In the genomic region with DNA sequence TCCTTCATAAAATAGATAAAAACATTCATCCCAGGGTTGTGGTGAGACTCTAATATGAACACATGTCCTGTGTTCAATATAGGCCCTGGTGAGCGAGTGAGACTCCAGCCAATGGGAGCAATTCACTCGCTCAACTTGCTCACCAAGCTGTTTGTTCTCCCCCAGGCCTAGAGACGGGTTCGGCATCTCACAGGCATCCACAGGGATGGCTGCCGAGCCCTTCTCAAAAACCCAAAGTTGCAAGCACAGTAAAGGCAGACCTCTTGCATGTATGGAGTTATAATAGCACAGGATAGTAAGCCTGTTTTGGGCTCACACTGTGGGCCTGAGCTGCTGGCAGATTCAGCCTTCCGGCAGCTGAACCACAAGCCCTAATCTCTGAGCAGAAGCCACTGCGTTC, we compare ENCODE assay signal across 21 cellular contexts. TPM values are rescaled to one million over a fixed set of nuclear protein-coding genes. Genes with fewer than 3 reads are reported as not detected.
DNase-seq lines count a peak whose midpoint lies in the region; ATAC-seq and TF ChIP-seq lines count a peak whose summit lies in the region.
"Had no signal": no experiment of that assay in that cellular context is flagged by ENCODE, and none has a peak within 500 bp of the region (broad histone marks: within the 10 kb centered on the region; RNA-seq: fewer than 3 reads in every experiment).

No MANE protein-coding gene starts in this region.

- CTCF ChIA-PET in activated CD8-positive, alpha-beta T cell treated with anti-CD3 and anti-CD28 coated beads, Interleukin-2, amount 10 ng/mL, durations not matched to agents 7 days and 5 days (lab: Charles Lee), result no interaction called here
- CTCF ChIA-PET in activated CD8-positive, alpha-beta T cell treated with anti-CD3 and anti-CD28 coated beads for 36 hours (lab: Charles Lee), result no interaction called here

- TF ChIP-seq POLR2A in esophagus muscularis mucosa (IDR thresholded peaks at IDR 0.05; ENCODE audit: low read depth) (no peak), sigmoid colon (IDR thresholded peaks at IDR 0.05) (no peak), stomach (IDR thresholded peaks at IDR 0.05) (no peak)

- H3K4me3 ChIP-seq in esophagus muscularis mucosa (no peak overlapping the region), sigmoid colon (no peak overlapping the region), stomach (no peak overlapping the region)
- H3K4me3 ChIP-seq: BLaER1 treated with 17β-estradiol and CSF1 and Interleukin-3, amounts not matched to agents 10 nM and 100 nM; GM12878; HAP-1 had no signal

- H3K9me3 ChIP-seq in esophagus muscularis mucosa (no peaks in the 10 kb centered on the region), sigmoid colon (no peaks in the 10 kb centered on the region), stomach (no peaks in the 10 kb centered on the region)
- H3K9me3 ChIP-seq: BE2C, HAP-1 had no signal

- H3K4me1 Mint-ChIP-seq in activated CD8-positive, alpha-beta T cell treated with anti-CD3 and anti-CD28 coated beads, Interleukin-2, amount 10 ng/mL, durations not matched to agents 7 days and 5 days (ENCODE audit: low read depth), result no peaks in the 10 kb centered on the region
- H3K4me1 Mint-ChIP-seq in activated CD8-positive, alpha-beta T cell treated with anti-CD3 and anti-CD28 coated beads for 36 hours (ENCODE audit: low read depth), result no peaks in the 10 kb centered on the region
- H3K4me1 Mint-ChIP-seq: CD14-positive monocyte; CD8-positive, alpha-beta memory T cell had no signal

- no peak overlapping the region for H3K27ac ChIP-seq in esophagus muscularis mucosa (replicated peaks in 1 of 4)
- H3K27ac ChIP-seq in sigmoid colon, result no peak overlapping the region
- H3K27ac ChIP-seq in stomach, result no peak overlapping the region
- H3K27ac ChIP-seq: 22Rv1; BLaER1 treated with 17β-estradiol and CSF1 and Interleukin-3, amounts not matched to agents 10 nM and 100 nM had no signal

- H3K4me1 ChIP-seq in esophagus muscularis mucosa (peaks cover 0 to 3% (median 0%) of the 10 kb centered on the region in 4 donors), sigmoid colon (no peaks in the 10 kb centered on the region), stomach (no peaks in the 10 kb centered on the region)
- H3K4me1 ChIP-seq: BE2C, HAP-1 had no signal

- DNase-seq in activated CD8-positive, alpha-beta T cell treated with anti-CD3 and anti-CD28 coated beads, Interleukin-2, amount 10 ng/mL, durations not matched to agents 7 days and 5 days, result peak; percentile 14
- DNase-seq in activated CD8-positive, alpha-beta T cell treated with anti-CD3 and anti-CD28 coated beads for 36 hours, result no peak
- DNase-seq in GM03348 (ENCODE audit: low spot score) (peak; percentile 2), esophagus muscularis mucosa (ENCODE audit: extremely low spot score) (peak; percentile 74), sigmoid colon (peak; percentile 11), cortex of kidney (lab: John Stamatoyannopoulos, UW) (no peak), stomach (no peak)
- DNase-seq: AML-193; BE2C; CD4-positive, alpha-beta T cell; CD8-positive, alpha-beta memory T cell; DMS53; DND-41; GOT3; HFFc6 had no signal

- TF ChIP-seq CTCF in activated CD8-positive, alpha-beta T cell treated with anti-CD3 and anti-CD28 coated beads for 36 hours (IDR thresholded peaks at IDR 0.05), result no peak
- TF ChIP-seq CTCF in esophagus muscularis mucosa (IDR thresholded peaks at IDR 0.05) (no peak), sigmoid colon (IDR thresholded peaks at IDR 0.05) (no peak), stomach (IDR thresholded peaks at IDR 0.05) (no peak)

- peaks cover 5% of the 10 kb centered on the region for H3K27me3 Mint-ChIP-seq in activated CD8-positive, alpha-beta T cell treated with anti-CD3 and anti-CD28 coated beads, Interleukin-2, amount 10 ng/mL, durations not matched to agents 7 days and 5 days (ENCODE audit: low read depth)
- peaks cover 13% of the 10 kb centered on the region for H3K27me3 Mint-ChIP-seq in activated CD8-positive, alpha-beta T cell treated with anti-CD3 and anti-CD28 coated beads for 36 hours

- H3K27ac Mint-ChIP-seq in activated CD8-positive, alpha-beta T cell treated with anti-CD3 and anti-CD28 coated beads, Interleukin-2, amount 10 ng/mL, durations not matched to agents 7 days and 5 days, result no peak overlapping the region
- no peak overlapping the region for H3K27ac Mint-ChIP-seq in activated CD8-positive, alpha-beta T cell treated with anti-CD3 and anti-CD28 coated beads for 36 hours
- H3K27ac Mint-ChIP-seq: CD4-positive, alpha-beta T cell; HFFc6 had no signal

- no peak overlapping the region for H3K4me3 Mint-ChIP-seq in activated CD8-positive, alpha-beta T cell treated with anti-CD3 and anti-CD28 coated beads, Interleukin-2, amount 10 ng/mL, durations not matched to agents 7 days and 5 days
- no peak overlapping the region for H3K4me3 Mint-ChIP-seq in activated CD8-positive, alpha-beta T cell treated with anti-CD3 and anti-CD28 coated beads for 36 hours
- H3K4me3 Mint-ChIP-seq: CD14-positive monocyte; CD4-positive, alpha-beta T cell; CD8-positive, alpha-beta memory T cell; HFFc6 had no signal

- H3K36me3 Mint-ChIP-seq in activated CD8-positive, alpha-beta T cell treated with anti-CD3 and anti-CD28 coated beads, Interleukin-2, amount 10 ng/mL, durations not matched to agents 7 days and 5 days (ENCODE audit: low read depth), result no peaks in the 10 kb centered on the region
- no peaks in the 10 kb centered on the region for H3K36me3 Mint-ChIP-seq in activated CD8-positive, alpha-beta T cell treated with anti-CD3 and anti-CD28 coated beads for 36 hours (ENCODE audit: low read depth)
- H3K36me3 Mint-ChIP-seq: CD14-positive monocyte; CD8-positive, alpha-beta memory T cell had no signal

- TF ChIP-seq EP300 in esophagus muscularis mucosa (IDR thresholded peaks at IDR 0.05), result no peak
- TF ChIP-seq EP300 in sigmoid colon (IDR thresholded peaks at IDR 0.05), result no peak
- no peak for TF ChIP-seq EP300 in stomach (IDR thresholded peaks at IDR 0.05)

- intact Hi-C loops in activated CD8-positive, alpha-beta T cell treated with anti-CD3 and anti-CD28 coated beads for 36 hours (cut with micrococcal nuclease), result no loop called here
- intact Hi-C loops in esophagus muscularis mucosa (cut with DNase I) (no loop called here), sigmoid colon (cut with DNase I) (no loop called here), stomach (cut with DNase I; ENCODE audit: low total_unique reads) (no loop called here)

- ATAC-seq in activated CD8-positive, alpha-beta T cell treated with anti-CD3 and anti-CD28 coated beads, Interleukin-2, amount 10 ng/mL, durations not matched to agents 7 days and 5 days, result no peak
- ATAC-seq in activated CD8-positive, alpha-beta T cell treated with anti-CD3 and anti-CD28 coated beads for 36 hours, result no peak
- no peak for ATAC-seq in GM19023 (IDR thresholded peaks at IDR 0.05; ENCODE audit: unreplicated experiment)
- ATAC-seq: GM12878 had no signal

- no peaks in the 10 kb centered on the region for H3K27me3 ChIP-seq in esophagus muscularis mucosa
- no peaks in the 10 kb centered on the region for H3K27me3 ChIP-seq in sigmoid colon
- H3K27me3 ChIP-seq in stomach, result no peaks in the 10 kb centered on the region
- H3K27me3 ChIP-seq: BE2C; BLaER1 treated with 17β-estradiol and CSF1 and Interleukin-3, amounts not matched to agents 10 nM and 100 nM had no signal

- H3K36me3 ChIP-seq in esophagus muscularis mucosa, result no peaks in the 10 kb centered on the region
- H3K36me3 ChIP-seq in sigmoid colon, result no peaks in the 10 kb centered on the region
- no peaks in the 10 kb centered on the region for H3K36me3 ChIP-seq in stomach
- H3K36me3 ChIP-seq: BE2C; BLaER1 treated with 17β-estradiol and CSF1 and Interleukin-3, amounts not matched to agents 10 nM and 100 nM; HAP-1 had no signal

- 94% methylated on average over 7 of the region's 7 CpGs for WGBS in esophagus muscularis mucosa
- WGBS in sigmoid colon, 2 donors, result 94 to 96% methylated on average over 7 of the region's 7 CpGs
- 93 to 98% (median 94%) methylated on average over 7 of the region's 7 CpGs for WGBS in stomach, 5 donors

- no peaks in the 10 kb centered on the region for H3K9me3 Mint-ChIP-seq in activated CD8-positive, alpha-beta T cell treated with anti-CD3 and anti-CD28 coated beads, Interleukin-2, amount 10 ng/mL, durations not matched to agents 7 days and 5 days (ENCODE audit: insufficient read depth)
- peaks cover 1% of the 10 kb centered on the region for H3K9me3 Mint-ChIP-seq in activated CD8-positive, alpha-beta T cell treated with anti-CD3 and anti-CD28 coated beads for 36 hours
- H3K9me3 Mint-ChIP-seq: CD4-positive, alpha-beta T cell had no signal

- POLR2A ChIA-PET in activated CD8-positive, alpha-beta T cell treated with anti-CD3 and anti-CD28 coated beads, Interleukin-2, amount 10 ng/mL, durations not matched to agents 7 days and 5 days (lab: Charles Lee), result no interaction called here
- POLR2A ChIA-PET in activated CD8-positive, alpha-beta T cell treated with anti-CD3 and anti-CD28 coated beads for 36 hours (lab: Charles Lee), result no interaction called here

RNA-seq across cellular contexts. Expression of a gene that starts 15.7 kb away (rescaled TPM):
- under 1 TPM in 1 of 2 experiments, not detected in 1; 0.18 TPM for total RNA-seq in activated CD8-positive, alpha-beta T cell treated with anti-CD3 and anti-CD28 coated beads, Interleukin-2, amount 10 ng/mL, durations not matched to agents 7 days and 5 days
- under 1 TPM; 0.16 to 0.23 TPM for total RNA-seq in activated CD8-positive, alpha-beta T cell treated with anti-CD3 and anti-CD28 coated beads for 36 hours
- total RNA-seq in esophagus muscularis mucosa, result 10 to 100 TPM in 2 of 4 donors, 1 to 10 TPM in 2; 5.4 to 11.3 (median 10.4) TPM
- total RNA-seq in sigmoid colon, result 10 to 100 TPM in 1 of 4 donors, 1 to 10 TPM in 3; 6.2 to 13.0 (median 9.6) TPM
- 1 to 10 TPM in 2 of 3 donors, not detected in 1; 1.2 to 1.8 TPM for polyA plus RNA-seq in sigmoid colon
- total RNA-seq in stomach, result 10 to 100 TPM in 1 of 5 donors, 1 to 10 TPM in 4; 1.8 to 15.9 (median 4.1) TPM
- 1 to 10 TPM; 1.5 to 7.5 (median 2.2) TPM for polyA plus RNA-seq in stomach
- polyA plus RNA-seq: CD14-positive monocyte had no signal

Comparison
In these comparisons a context has a peak if more than half of its experiments do, and no peak if none do; other contexts are left out.
1. DNase-seq: peak in activated CD8-positive, alpha-beta T cell treated with anti-CD3 and anti-CD28 coated beads, Interleukin-2, amount 10 ng/mL, durations not matched to agents 7 days and 5 days (single experiment), GM03348 (single experiment), esophagus muscularis mucosa (single experiment) and sigmoid colon (single experiment); none in activated CD8-positive, alpha-beta T cell treated with anti-CD3 and anti-CD28 coated beads for 36 hours (single experiment), cortex of kidney (single experiment) and stomach (single experiment).